In genomic region chr16:58615280-58615679, GRCh38 we compare ENCODE assay signal across 15 cellular contexts. TPM values are rescaled to one million over a fixed set of nuclear protein-coding genes. Genes with fewer than 3 reads are reported as not detected.
DNase-seq lines count a peak whose midpoint lies in the region; ATAC-seq lines count a peak whose summit lies in the region.
"Had no signal": no experiment of that assay in that cellular context is flagged by ENCODE, and none has a peak within 500 bp of the region (broad histone marks: within the 10 kb centered on the region; RNA-seq: fewer than 3 reads in every experiment).

No MANE protein-coding gene starts in this region.

- H3K27me3 Mint-ChIP-seq in activated naive CD8-positive, alpha-beta T cell treated with anti-CD3 and anti-CD28 coated beads, Interleukin-2, amount 50 U/mL, for 24 hours = no peaks in the 10 kb centered on the region
- H3K27me3 Mint-ChIP-seq in immature natural killer cell (ENCODE audit: low read depth in 3 of 3) = peaks cover 0 to 2% (median 0%) of the 10 kb centered on the region in 3 donors

- H3K9ac ChIP-seq in GM23248 = peak overlapping the region; percentile 71

- 40 to 44% methylated on average over 3 of the region's 3 CpGs for WGBS in GM23248 (ENCODE audit: low coverage in 1 of 2, low lambda C conversion rate in 2 of 2, missing lambda C conversion rate in 2 of 2), 2 experiments

- no peaks in the 10 kb centered on the region for H3K27me3 ChIP-seq in GM23248 (replicated peaks; ENCODE audit: insufficient read depth)
- H3K27me3 ChIP-seq: dorsolateral prefrontal cortex, MG63, tibial nerve had no signal

- H3K4me1 ChIP-seq in GM23248 (ENCODE audit: insufficient read depth) = peaks cover 28% of the 10 kb centered on the region

- no peak overlapping the region for H3K4me3 Mint-ChIP-seq in activated naive CD8-positive, alpha-beta T cell treated with anti-CD3 and anti-CD28 coated beads, Interleukin-2, amount 50 U/mL, for 24 hours
- H3K4me3 Mint-ChIP-seq in immature natural killer cell = no peak overlapping the region

- peaks cover 37% of the 10 kb centered on the region for H3F3A ChIP-seq in GM23248 (ENCODE audit: insufficient read depth)

- peaks cover 33% of the 10 kb centered on the region; the same call in 1 of the 2 replicates for H4K20me1 ChIP-seq in GM23248 (ENCODE audit: insufficient read depth)

- ATAC-seq in activated CD4-positive, CD25-positive, alpha-beta regulatory T cell treated with anti-CD3 and anti-CD28 coated beads, Interleukin-2, amount 50 U/mL, for 24 hours = peak; percentile 44 to 65
- ATAC-seq in activated naive CD8-positive, alpha-beta T cell treated with anti-CD3 and anti-CD28 coated beads, Interleukin-2, amount 50 U/mL, for 24 hours = peak; percentile 28
- ATAC-seq in HG02610 (IDR thresholded peaks at IDR 0.05; ENCODE audit: unreplicated experiment) = no peak

- no peaks in the 10 kb centered on the region for H3K9me2 ChIP-seq in GM23248 (ENCODE audit: insufficient read depth)

- no peak for DNase-seq in activated CD4-positive, CD25-positive, alpha-beta regulatory T cell (lab: John Stamatoyannopoulos, UW)
- DNase-seq in GM23248 (peak; percentile 79), immature natural killer cell (no peak), NCI-H226 (no peak), NCI-H2196 treated with DMSO at 0.1 percent for 48 hours (lab: John Stamatoyannopoulos, UW; ENCODE audit: unreplicated experiment) (no peak)
- DNase-seq in activated naive CD8-positive, alpha-beta T cell treated with anti-CD3 and anti-CD28 coated beads, Interleukin-2, amount 50 U/mL, for 24 hours = no peak
- DNase-seq: C1 segment of cervical spinal cord, dorsolateral prefrontal cortex, MG63, NCI-H187 treated with DMSO at 0.1 percent for 48 hours, NCI-H446 treated with DMSO at 0.1 percent for 48 hours had no signal

- no peaks in the 10 kb centered on the region for H3K9me3 Mint-ChIP-seq in activated naive CD8-positive, alpha-beta T cell treated with anti-CD3 and anti-CD28 coated beads, Interleukin-2, amount 50 U/mL, for 24 hours
- no peaks in the 10 kb centered on the region for H3K9me3 Mint-ChIP-seq in immature natural killer cell

- peak overlapping the region; percentile 81 for H3K27ac ChIP-seq in GM23248
- H3K27ac ChIP-seq: 22Rv1, dorsolateral prefrontal cortex, tibial nerve had no signal

- peaks cover 29% of the 10 kb centered on the region for H3K36me3 Mint-ChIP-seq in activated naive CD8-positive, alpha-beta T cell treated with anti-CD3 and anti-CD28 coated beads, Interleukin-2, amount 50 U/mL, for 24 hours (ENCODE audit: low read depth)
- peaks cover 0 to 16% (median 0%) of the 10 kb centered on the region in 3 donors for H3K36me3 Mint-ChIP-seq in immature natural killer cell

- peak overlapping the region; percentile 37 for H3K4me2 ChIP-seq in GM23248 (ENCODE audit: unreplicated experiment)

- no peak overlapping the region for H3K4me3 ChIP-seq in GM23248
- H3K4me3 ChIP-seq: dorsolateral prefrontal cortex, MG63, tibial nerve had no signal

- no peaks in the 10 kb centered on the region for H3K9me3 ChIP-seq in GM23248 (ENCODE audit: low read depth)
- H3K9me3 ChIP-seq: MG63, tibial nerve had no signal

- peaks cover 92% of the 10 kb centered on the region for H3K79me2 ChIP-seq in GM23248 (ENCODE audit: insufficient read depth)

- in situ Hi-C loops in GM23248 (cut with MboI) = no loop called here

- H3K27ac Mint-ChIP-seq in activated naive CD8-positive, alpha-beta T cell treated with anti-CD3 and anti-CD28 coated beads, Interleukin-2, amount 50 U/mL, for 24 hours = no peak overlapping the region
- peak overlapping the region in 5 of 6 donors; percentile 49 to 72 (median 67) for H3K27ac Mint-ChIP-seq in immature natural killer cell

- peaks cover 26% of the 10 kb centered on the region for H3K36me3 ChIP-seq in GM23248 (ENCODE audit: low read depth)

- no peak overlapping the region for H2AFZ ChIP-seq in GM23248

- peaks cover 34% of the 10 kb centered on the region for H3K4me1 Mint-ChIP-seq in activated naive CD8-positive, alpha-beta T cell treated with anti-CD3 and anti-CD28 coated beads, Interleukin-2, amount 50 U/mL, for 24 hours
- peaks cover 29 to 47% of the 10 kb centered on the region in 2 donors for H3K4me1 Mint-ChIP-seq in immature natural killer cell

RNA-seq across cellular contexts. Expression of gene CNOT1, which starts 14.3 kb away (rescaled TPM):
- 82.8 and 93.1 TPM in 2 replicates for total RNA-seq in GM23248 (2014; rRNA removed; shearing (Covaris generic))
- polyA plus RNA-seq in GM23248 (2016; fragmentation: Nextera tagmentation; extraction: Ambion mirVana) (35.5 and 35.6 TPM in 2 replicates), immature natural killer cell (10 to 100 TPM; 78.1 to 89.7 (median 85.1) TPM)
